In genomic region chr7:121945066-121945848, GRCh38 we compare ENCODE assay signal across 19 cellular contexts.
"Had no signal": no experiment of that assay in that cellular context is flagged by ENCODE, and none has a peak within 500 bp of the region (broad histone marks: within the 10 kb centered on the region; RNA-seq: fewer than 3 reads in every experiment).

No MANE protein-coding gene starts in this region.

- H3K27me3 ChIP-seq: left lung, right atrium auricular region, tibial artery, uterus had no signal

- H3K4me1 ChIP-seq: left lung, right atrium auricular region, tibial artery, uterus had no signal

- H3K27ac Mint-ChIP-seq: activated CD4-positive, alpha-beta memory T cell treated with anti-CD3 and anti-CD28 coated beads, Interleukin-2, amount 10 ng/mL, durations not matched to agents 7 days and 5 days; activated CD4-positive, alpha-beta T cell treated with anti-CD3 and anti-CD28 coated beads for 36 hours; natural killer cell treated with Interleukin-12 subunit alpha and Interleukin-12 subunit beta and Interleukin-15 and Interleukin-18, amount 100 ng/mL, for 72 hours; stimulated activated effector memory CD8-positive, alpha-beta T cell treated with anti-CD3 and anti-CD28 coated beads, Interleukin-12 subunit alpha, Interleukin-12 subunit beta, amount 100 ng/mL, for 72 hours had no signal

- H3K9me3 Mint-ChIP-seq: activated CD4-positive, alpha-beta memory T cell treated with anti-CD3 and anti-CD28 coated beads, Interleukin-2, amount 10 ng/mL, durations not matched to agents 7 days and 5 days had no signal

- H3K27me3 Mint-ChIP-seq: activated CD4-positive, alpha-beta memory T cell treated with anti-CD3 and anti-CD28 coated beads, Interleukin-2, amount 10 ng/mL, durations not matched to agents 7 days and 5 days; activated CD4-positive, alpha-beta T cell treated with anti-CD3 and anti-CD28 coated beads for 36 hours; natural killer cell treated with Interleukin-12 subunit alpha and Interleukin-12 subunit beta and Interleukin-15 and Interleukin-18, amount 100 ng/mL, for 72 hours had no signal

- H3K4me1 Mint-ChIP-seq: activated CD4-positive, alpha-beta memory T cell treated with anti-CD3 and anti-CD28 coated beads, Interleukin-2, amount 10 ng/mL, durations not matched to agents 7 days and 5 days; activated CD4-positive, alpha-beta T cell treated with anti-CD3 and anti-CD28 coated beads for 36 hours; stimulated activated effector memory CD8-positive, alpha-beta T cell treated with anti-CD3 and anti-CD28 coated beads, Interleukin-12 subunit alpha, Interleukin-12 subunit beta, amount 100 ng/mL, for 72 hours had no signal

- H3K27ac ChIP-seq: coronary artery, left lung, right atrium auricular region, tibial artery, uterus had no signal

- H3K4me3 ChIP-seq: coronary artery, left lung, right atrium auricular region, smooth muscle cell, tibial artery, uterus had no signal

- H3K36me3 ChIP-seq: left lung, right atrium auricular region, tibial artery, uterus had no signal

- ATAC-seq: activated CD4-positive, alpha-beta T cell treated with anti-CD3 and anti-CD28 coated beads for 36 hours; natural killer cell treated with Interleukin-12 subunit alpha and Interleukin-12 subunit beta and Interleukin-15 and Interleukin-18, amount 100 ng/mL, for 72 hours; stimulated activated effector memory CD8-positive, alpha-beta T cell treated with anti-CD3 and anti-CD28 coated beads, Interleukin-12 subunit alpha, Interleukin-12 subunit beta, amount 100 ng/mL, for 72 hours had no signal

- DNase-seq: activated CD4-positive, alpha-beta memory T cell treated with anti-CD3 and anti-CD28 coated beads, Interleukin-2, amount 10 ng/mL, durations not matched to agents 7 days and 5 days; activated CD4-positive, alpha-beta T cell treated with anti-CD3 and anti-CD28 coated beads for 36 hours; activated gamma-delta T cell treated with Interleukin-2 at 50 U/mL for 16 hours; activated T-cell treated with anti-CD3 and anti-CD28 coated beads, Interleukin-2, amount 50 U/mL, for 48 hours; aorta; central memory CD4-positive, alpha-beta T cell; effector CD8-positive, alpha-beta T cell; glutamatergic neuron; left lung; mesenchymal stem cell; nucleus accumbens; T-helper 9 cell; tibial artery; uterus had no signal

- H3K9me3 ChIP-seq: left lung, right atrium auricular region, tibial artery, uterus had no signal

- H3K4me3 Mint-ChIP-seq: activated CD4-positive, alpha-beta memory T cell treated with anti-CD3 and anti-CD28 coated beads, Interleukin-2, amount 10 ng/mL, durations not matched to agents 7 days and 5 days; activated CD4-positive, alpha-beta T cell treated with anti-CD3 and anti-CD28 coated beads for 36 hours; natural killer cell treated with Interleukin-12 subunit alpha and Interleukin-12 subunit beta and Interleukin-15 and Interleukin-18, amount 100 ng/mL, for 72 hours; stimulated activated effector memory CD8-positive, alpha-beta T cell treated with anti-CD3 and anti-CD28 coated beads, Interleukin-12 subunit alpha, Interleukin-12 subunit beta, amount 100 ng/mL, for 72 hours had no signal

- H3K36me3 Mint-ChIP-seq: natural killer cell treated with Interleukin-12 subunit alpha and Interleukin-12 subunit beta and Interleukin-15 and Interleukin-18, amount 100 ng/mL, for 72 hours; stimulated activated effector memory CD8-positive, alpha-beta T cell treated with anti-CD3 and anti-CD28 coated beads, Interleukin-12 subunit alpha, Interleukin-12 subunit beta, amount 100 ng/mL, for 72 hours had no signal
